Comparison of ENCODE assay signal across 8 cellular contexts in genomic region chr7:40133561-40134427, GRCh38. TPM values are rescaled to one million over a fixed set of nuclear protein-coding genes. Genes with fewer than 3 reads are reported as not detected.
A peak's percentile ranks its signal among the peaks of the same experiment; 100 is the strongest.
DNase-seq lines count a peak whose midpoint lies in the region; ATAC-seq and TF ChIP-seq lines count a peak whose summit lies in the region.

No MANE protein-coding gene starts in this region.

- H3K36me3 Mint-ChIP-seq in activated naive CD8-positive, alpha-beta T cell treated with anti-CD3 and anti-CD28 coated beads, Interleukin-2, amount 10 ng/mL, durations not matched to agents 7 days and 5 days = peaks cover 6% of the 10 kb centered on the region

- ATAC-seq in GM21367 (IDR thresholded peaks at IDR 0.05; ENCODE audit: unreplicated experiment) (peak; percentile 8), left ventricle myocardium superior (peak; percentile 78)
- ATAC-seq in activated naive CD8-positive, alpha-beta T cell treated with anti-CD3 and anti-CD28 coated beads, Interleukin-2, amount 10 ng/mL, durations not matched to agents 7 days and 5 days (ENCODE audit: low read depth) = peak; percentile 69

- H3K36me3 ChIP-seq in sigmoid colon = no peaks in the 10 kb centered on the region

- TF ChIP-seq EP300 in sigmoid colon (IDR thresholded peaks at IDR 0.05) = no peak

- intact Hi-C loops in left ventricle myocardium superior (cut with micrococcal nuclease) = no loop called here
- intact Hi-C loops in sigmoid colon (cut with DNase I) = loop anchor here (2.0 to 5.0 kb wide), 2 partner anchors 185 to 236 kb away; no protein-coding TSS in a partner anchor

- H3K27me3 Mint-ChIP-seq in activated naive CD8-positive, alpha-beta T cell treated with anti-CD3 and anti-CD28 coated beads, Interleukin-2, amount 10 ng/mL, durations not matched to agents 7 days and 5 days = peaks cover 10% of the 10 kb centered on the region

- peak overlapping the region; percentile 86 for H3K27ac Mint-ChIP-seq in activated naive CD8-positive, alpha-beta T cell treated with anti-CD3 and anti-CD28 coated beads, Interleukin-2, amount 10 ng/mL, durations not matched to agents 7 days and 5 days

- POLR2A ChIA-PET in activated naive CD8-positive, alpha-beta T cell treated with anti-CD3 and anti-CD28 coated beads, Interleukin-2, amount 10 ng/mL, durations not matched to agents 7 days and 5 days (lab: Charles Lee) = interaction anchor here (0.6 to 1.4 kb wide), 7 partner anchors 9 to 552 kb away, joined by 3 to 5 read pairs (median 4); partner anchors contain the start of gene CDK13

- no peaks in the 10 kb centered on the region for H3K9me3 ChIP-seq in sigmoid colon

- peaks cover 15% of the 10 kb centered on the region for H3K4me1 Mint-ChIP-seq in activated naive CD8-positive, alpha-beta T cell treated with anti-CD3 and anti-CD28 coated beads, Interleukin-2, amount 10 ng/mL, durations not matched to agents 7 days and 5 days

- WGBS in sigmoid colon, 2 donors = 1% methylated on average over 36 of the region's 36 CpGs

- peak overlapping the region; percentile 83 to 93 (median 90) for H3K27ac ChIP-seq in sigmoid colon

- peak overlapping the region; percentile 94 for H3K4me3 Mint-ChIP-seq in activated naive CD8-positive, alpha-beta T cell treated with anti-CD3 and anti-CD28 coated beads, Interleukin-2, amount 10 ng/mL, durations not matched to agents 7 days and 5 days

- H3K9me3 Mint-ChIP-seq in activated naive CD8-positive, alpha-beta T cell treated with anti-CD3 and anti-CD28 coated beads, Interleukin-2, amount 10 ng/mL, durations not matched to agents 7 days and 5 days = no peaks in the 10 kb centered on the region

- TF ChIP-seq CTCF in sigmoid colon (IDR thresholded peaks at IDR 0.05) = no peak

- H3K4me1 ChIP-seq in sigmoid colon = peaks cover 3 to 41% (median 30%) of the 10 kb centered on the region in 4 donors

- DNase-seq in Daoy (ENCODE audit: low read depth) (peak; percentile 30), left ventricle myocardium superior (no peak), sigmoid colon (no peak), NCI-H1105 treated with DMSO at 0.1 percent for 48 hours (lab: John Stamatoyannopoulos, UW) (no peak), ureter (ENCODE audit: low spot score) (no peak)
- peak; percentile 24 for DNase-seq in Jurkat, Clone E6-1 (ENCODE audit: low read depth, low spot score)
- DNase-seq in activated naive CD8-positive, alpha-beta T cell treated with anti-CD3 and anti-CD28 coated beads, Interleukin-2, amount 10 ng/mL, durations not matched to agents 7 days and 5 days = no peak

- no peak for TF ChIP-seq POLR2A in sigmoid colon (IDR thresholded peaks at IDR 0.05)

- H3K27me3 ChIP-seq in sigmoid colon = no peaks in the 10 kb centered on the region

- H3K4me3 ChIP-seq in Jurkat, Clone E6-1 (ENCODE audit: low read length) = peak overlapping the region; percentile 92
- H3K4me3 ChIP-seq in sigmoid colon = peak overlapping the region; percentile 71 to 93 (median 86)

RNA-seq across cellular contexts. Expression of gene MPLKIP, which starts 0.6 kb away (rescaled TPM):
- total RNA-seq in Daoy (2014; rRNA removed; shearing (Covaris generic)) = 57.6 and 69.6 TPM in 2 replicates
- polyA plus RNA-seq in Jurkat, Clone E6-1 (2012; ENCODE audit: insufficient read depth, insufficient read length) = 55.0 TPM
- 10 to 100 TPM; 35.7 to 41.5 TPM for total RNA-seq in activated naive CD8-positive, alpha-beta T cell treated with anti-CD3 and anti-CD28 coated beads, Interleukin-2, amount 10 ng/mL, durations not matched to agents 7 days and 5 days
- total RNA-seq in left ventricle myocardium superior = 15.4 TPM
- total RNA-seq in sigmoid colon = 10 to 100 TPM; 26.9 to 43.1 (median 31.8) TPM
- 10 to 100 TPM; 46.3 to 70.5 (median 54.7) TPM for polyA plus RNA-seq in sigmoid colon
- total RNA-seq in ureter = 25.2 TPM

RNA-seq across cellular contexts. Expression of gene SUGCT, which starts 1.0 kb away (rescaled TPM):
- 8.3 and 11.8 TPM in 2 replicates for total RNA-seq in Daoy (2014; rRNA removed; shearing (Covaris generic))
- polyA plus RNA-seq in Jurkat, Clone E6-1 (2012; ENCODE audit: insufficient read depth, insufficient read length) = 1.5 TPM
- total RNA-seq in activated naive CD8-positive, alpha-beta T cell treated with anti-CD3 and anti-CD28 coated beads, Interleukin-2, amount 10 ng/mL, durations not matched to agents 7 days and 5 days = under 1 TPM; 0.44 to 0.57 TPM
- total RNA-seq in left ventricle myocardium superior (6.8 TPM), sigmoid colon (10 to 100 TPM in 1 of 4 donors, 1 to 10 TPM in 3; 2.3 to 14.0 (median 4.2) TPM), ureter (3.1 TPM)
- 10 to 100 TPM in 2 of 3 donors, 1 to 10 TPM in 1; 6.3 to 25.9 (median 16.8) TPM for polyA plus RNA-seq in sigmoid colon

Comparison
In these comparisons a context has a peak if more than half of its experiments do, and no peak if none do; other contexts are left out.
1. DNase-seq: peak in Daoy (single experiment) and Jurkat, Clone E6-1 (single experiment); none in activated naive CD8-positive, alpha-beta T cell treated with anti-CD3 and anti-CD28 coated beads, Interleukin-2, amount 10 ng/mL, durations not matched to agents 7 days and 5 days (single experiment), left ventricle myocardium superior (single experiment), sigmoid colon (single experiment), NCI-H1105 treated with DMSO at 0.1 percent for 48 hours (single experiment) and ureter (single experiment).
2. ATAC-seq: peak in every context shown above with its lines; median percentile 78 in left ventricle myocardium superior; 69 in activated naive CD8-positive, alpha-beta T cell treated with anti-CD3 and anti-CD28 coated beads, Interleukin-2, amount 10 ng/mL, durations not matched to agents 7 days and 5 days; 8 in GM21367.